ENCODE assay signal across 18 cellular contexts in genomic region chr1:18724001-18724411, GRCh38.
"Had no signal": no experiment of that assay in that cellular context is flagged by ENCODE, and none has a peak within 500 bp of the region (broad histone marks: within the 10 kb centered on the region; RNA-seq: fewer than 3 reads in every experiment).

No MANE protein-coding gene starts in this region.

- H3K27me3 ChIP-seq: brain microvascular endothelial cell, testis had no signal

- H3K4me1 Mint-ChIP-seq: activated CD8-positive, alpha-beta memory T cell treated with anti-CD3 and anti-CD28 coated beads, Interleukin-2, amount 10 ng/mL, durations not matched to agents 7 days and 5 days; stimulated activated naive CD8-positive, alpha-beta T cell treated with anti-CD3 and anti-CD28 coated beads, Interleukin-15, amount 100 ng/mL, for 72 hours; T-helper 17 cell had no signal

- H3K9me3 ChIP-seq: lower lobe of right lung, testis had no signal

- ATAC-seq: activated CD8-positive, alpha-beta memory T cell treated with anti-CD3 and anti-CD28 coated beads, Interleukin-2, amount 10 ng/mL, durations not matched to agents 7 days and 5 days; activated naive CD4-positive, alpha-beta T cell treated with anti-CD3 and anti-CD28 coated beads, Interleukin-2, amount 50 U/mL, for 72 hours; lower lobe of right lung; naive thymus-derived CD4-positive, alpha-beta T cell; stimulated activated naive CD8-positive, alpha-beta T cell treated with anti-CD3 and anti-CD28 coated beads, Interleukin-15, amount 100 ng/mL, for 72 hours; T-helper 17 cell had no signal

- H3K36me3 ChIP-seq: brain microvascular endothelial cell, lower lobe of right lung had no signal

- H3K27ac Mint-ChIP-seq: activated CD8-positive, alpha-beta memory T cell treated with anti-CD3 and anti-CD28 coated beads, Interleukin-2, amount 10 ng/mL, durations not matched to agents 7 days and 5 days; activated naive CD4-positive, alpha-beta T cell treated with anti-CD3 and anti-CD28 coated beads, Interleukin-2, amount 50 U/mL, for 72 hours; activated T-cell treated with anti-CD3 and anti-CD28 coated beads, Interleukin-2, amount 50 U/mL, for 24 hours; naive thymus-derived CD4-positive, alpha-beta T cell; stimulated activated naive CD8-positive, alpha-beta T cell treated with anti-CD3 and anti-CD28 coated beads, Interleukin-15, amount 100 ng/mL, for 72 hours; T-helper 17 cell had no signal

- FAIRE-seq: TTC549 had no signal

- H3K4me1 ChIP-seq: lower lobe of right lung, testis had no signal

- H3K9me3 Mint-ChIP-seq: activated T-cell treated with anti-CD3 and anti-CD28 coated beads, Interleukin-2, amount 50 U/mL, for 24 hours; stimulated activated naive CD8-positive, alpha-beta T cell treated with anti-CD3 and anti-CD28 coated beads, Interleukin-15, amount 100 ng/mL, for 72 hours had no signal

- H3K4me3 ChIP-seq: lower lobe of right lung, testis had no signal

- DNase-seq: activated CD4-positive, alpha-beta T cell treated with anti-CD3 and anti-CD28 coated beads, Interleukin-2, amount 50 U/mL, for 4 hours; activated CD8-positive, alpha-beta memory T cell treated with anti-CD3 and anti-CD28 coated beads, Interleukin-2, amount 10 ng/mL, durations not matched to agents 7 days and 5 days; activated effector memory CD4-positive, alpha-beta T cell treated with Interleukin-2 at 50 U/mL for 16 hours; activated T-cell treated with anti-CD3 and anti-CD28 coated beads, Interleukin-2, amount 50 U/mL, for 24 hours; amniotic stem cell; brain microvascular endothelial cell; effector memory CD4-positive, alpha-beta T cell; lower lobe of right lung; naive thymus-derived CD4-positive, alpha-beta T cell; occipital lobe; stimulated activated CD4-positive, alpha-beta T cell treated with anti-CD3 and anti-CD28 coated beads, Interleukin-4, amount 100 ng/mL, for 1 hour; stimulated activated CD8-positive, alpha-beta memory T cell treated with anti-CD3 and anti-CD28 coated beads, Interleukin-4, amount 100 ng/mL, for 48 hours; stimulated activated naive CD8-positive, alpha-beta T cell treated with anti-CD3 and anti-CD28 coated beads, Interleukin-15, amount 100 ng/mL, for 72 hours; T-helper 17 cell; testis had no signal

- H3K27ac ChIP-seq: brain microvascular endothelial cell, epithelial cell of prostate, lower lobe of right lung, testis had no signal

- H3K36me3 Mint-ChIP-seq: activated CD8-positive, alpha-beta memory T cell treated with anti-CD3 and anti-CD28 coated beads, Interleukin-2, amount 10 ng/mL, durations not matched to agents 7 days and 5 days; activated naive CD4-positive, alpha-beta T cell treated with anti-CD3 and anti-CD28 coated beads, Interleukin-2, amount 50 U/mL, for 72 hours; naive thymus-derived CD4-positive, alpha-beta T cell had no signal

- H3K4me3 Mint-ChIP-seq: activated CD8-positive, alpha-beta memory T cell treated with anti-CD3 and anti-CD28 coated beads, Interleukin-2, amount 10 ng/mL, durations not matched to agents 7 days and 5 days; activated T-cell treated with anti-CD3 and anti-CD28 coated beads, Interleukin-2, amount 50 U/mL, for 24 hours; naive thymus-derived CD4-positive, alpha-beta T cell; stimulated activated naive CD8-positive, alpha-beta T cell treated with anti-CD3 and anti-CD28 coated beads, Interleukin-15, amount 100 ng/mL, for 72 hours; T-helper 17 cell had no signal
